In the genomic region with DNA sequence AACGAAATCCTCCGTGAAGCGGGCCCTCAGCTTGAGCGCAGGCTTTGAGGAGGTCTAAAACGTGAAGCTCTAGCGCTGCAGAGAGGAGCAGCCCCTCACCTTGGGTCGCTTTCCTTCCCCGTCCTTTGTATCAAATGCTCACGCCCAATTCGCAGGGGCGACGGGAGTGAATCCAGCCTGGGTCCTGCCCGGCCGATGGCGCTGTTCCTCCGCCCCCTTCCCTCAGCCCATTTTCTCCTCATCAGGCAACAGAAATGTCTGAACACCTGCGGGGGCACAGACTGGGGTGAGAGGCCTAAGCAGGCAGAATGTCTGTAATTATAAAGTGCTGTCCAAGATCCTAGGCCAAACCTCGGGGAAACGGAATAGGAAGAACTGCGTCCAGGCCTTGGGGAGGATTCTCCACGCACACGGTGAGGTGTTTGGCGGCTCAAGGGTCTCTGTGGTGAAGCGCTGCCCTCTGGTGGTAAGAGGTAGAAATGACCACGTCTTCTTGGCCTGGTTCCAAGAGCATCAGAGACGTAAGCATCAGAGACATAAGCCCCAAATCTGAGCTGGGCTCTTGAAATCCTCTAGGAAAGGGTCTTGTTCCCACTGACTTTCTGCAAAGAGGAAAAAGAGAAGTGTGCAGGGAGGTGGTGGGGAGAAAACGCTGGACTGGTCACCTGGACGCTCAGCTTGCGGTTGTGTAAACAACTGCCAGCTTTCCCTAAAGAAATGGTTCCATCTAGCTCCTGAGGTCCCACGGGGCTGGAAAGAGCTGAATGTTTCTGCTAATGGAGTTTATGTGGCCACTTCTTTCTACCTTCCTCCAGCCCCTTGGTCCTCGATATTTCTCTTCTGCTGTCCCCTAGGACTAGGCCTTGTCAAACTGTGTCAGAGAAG, we compare ENCODE assay signal across 1 cellular context.
A peak's percentile ranks its signal among the peaks of the same experiment; 100 is the strongest.
TF ChIP-seq lines count a peak whose summit lies in the region.

No MANE protein-coding gene starts in this region.

TF ChIP-seq in GM12878, 131 proteins besides CTCF, POLR2A, EP300 and RAD21 (continued from another document and continues in another):
- TF ChIP-seq, protein P1, sequence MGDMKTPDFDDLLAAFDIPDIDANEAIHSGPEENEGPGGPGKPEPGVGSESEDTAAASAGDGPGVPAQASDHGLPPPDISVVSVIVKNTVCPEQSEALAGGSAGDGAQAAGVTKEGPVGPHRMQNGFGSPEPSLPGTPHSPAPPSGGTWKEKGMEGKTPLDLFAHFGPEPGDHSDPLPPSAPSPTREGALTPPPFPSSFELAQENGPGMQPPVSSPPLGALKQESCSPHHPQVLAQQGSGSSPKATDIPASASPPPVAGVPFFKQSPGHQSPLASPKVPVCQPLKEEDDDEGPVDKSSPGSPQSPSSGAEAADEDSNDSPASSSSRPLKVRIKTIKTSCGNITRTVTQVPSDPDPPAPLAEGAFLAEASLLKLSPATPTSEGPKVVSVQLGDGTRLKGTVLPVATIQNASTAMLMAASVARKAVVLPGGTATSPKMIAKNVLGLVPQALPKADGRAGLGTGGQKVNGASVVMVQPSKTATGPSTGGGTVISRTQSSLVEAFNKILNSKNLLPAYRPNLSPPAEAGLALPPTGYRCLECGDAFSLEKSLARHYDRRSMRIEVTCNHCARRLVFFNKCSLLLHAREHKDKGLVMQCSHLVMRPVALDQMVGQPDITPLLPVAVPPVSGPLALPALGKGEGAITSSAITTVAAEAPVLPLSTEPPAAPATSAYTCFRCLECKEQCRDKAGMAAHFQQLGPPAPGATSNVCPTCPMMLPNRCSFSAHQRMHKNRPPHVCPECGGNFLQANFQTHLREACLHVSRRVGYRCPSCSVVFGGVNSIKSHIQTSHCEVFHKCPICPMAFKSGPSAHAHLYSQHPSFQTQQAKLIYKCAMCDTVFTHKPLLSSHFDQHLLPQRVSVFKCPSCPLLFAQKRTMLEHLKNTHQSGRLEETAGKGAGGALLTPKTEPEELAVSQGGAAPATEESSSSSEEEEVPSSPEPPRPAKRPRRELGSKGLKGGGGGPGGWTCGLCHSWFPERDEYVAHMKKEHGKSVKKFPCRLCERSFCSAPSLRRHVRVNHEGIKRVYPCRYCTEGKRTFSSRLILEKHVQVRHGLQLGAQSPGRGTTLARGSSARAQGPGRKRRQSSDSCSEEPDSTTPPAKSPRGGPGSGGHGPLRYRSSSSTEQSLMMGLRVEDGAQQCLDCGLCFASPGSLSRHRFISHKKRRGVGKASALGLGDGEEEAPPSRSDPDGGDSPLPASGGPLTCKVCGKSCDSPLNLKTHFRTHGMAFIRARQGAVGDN (IDR thresholded peaks at IDR 0.05) = no peak
- TF ChIP-seq ATF3 (IDR thresholded peaks at IDR 0.05; ENCODE audit: borderline replicate concordance, extremely low read depth, low read depth, low read length) (no peak), SMC3 (IDR thresholded peaks at IDR 0.05; ENCODE audit: borderline replicate concordance, low read length) (peak; percentile 88), RUNX3 (IDR thresholded peaks at IDR 0.05; ENCODE audit: low read length) (peak; percentile 91), DPF2 (IDR thresholded peaks at IDR 0.05) (no peak), ASH2L (IDR thresholded peaks at IDR 0.05; ENCODE audit: borderline replicate concordance, low read depth) (no peak), IRF3 (IDR thresholded peaks at IDR 0.05) (no peak), RAD51 (IDR thresholded peaks at IDR 0.05) (no peak), ELK1 (IDR thresholded peaks at IDR 0.05; ENCODE audit: low read depth, low read length) (no peak), ZNF24 (IDR thresholded peaks at IDR 0.05) (no peak), PAX8 (IDR thresholded peaks at IDR 0.05) (no peak), FOXK2 (IDR thresholded peaks at IDR 0.05) (no peak), POLR2AphosphoS2 (IDR thresholded peaks at IDR 0.05; ENCODE audit: low read depth, low read length) (no peak), EED (IDR thresholded peaks at IDR 0.05; ENCODE audit: low read depth) (no peak), KDM1A (IDR thresholded peaks at IDR 0.05; ENCODE audit: borderline replicate concordance) (no peak), SREBF2 (IDR thresholded peaks at IDR 0.05; ENCODE audit: low read length) (no peak), ETV6 (conservative IDR thresholded peaks at IDR 0.05 in 1 of 2, IDR thresholded peaks at IDR 0.05 in 1 of 2; ENCODE audit: borderline replicate concordance in 1 of 2, low read depth in 1 of 2) (no peak), SMAD1 (IDR thresholded peaks at IDR 0.05; ENCODE audit: low read depth, partially characterized antibody) (peak; percentile 93), IRF5 (IDR thresholded peaks at IDR 0.05; ENCODE audit: borderline replicate concordance) (no peak), REST (IDR thresholded peaks at IDR 0.05; ENCODE audit: low read depth, low read length) (no peak), SP1 (IDR thresholded peaks at IDR 0.05; ENCODE audit: low read depth, low read length) (no peak)
- TF ChIP-seq, protein P2, sequence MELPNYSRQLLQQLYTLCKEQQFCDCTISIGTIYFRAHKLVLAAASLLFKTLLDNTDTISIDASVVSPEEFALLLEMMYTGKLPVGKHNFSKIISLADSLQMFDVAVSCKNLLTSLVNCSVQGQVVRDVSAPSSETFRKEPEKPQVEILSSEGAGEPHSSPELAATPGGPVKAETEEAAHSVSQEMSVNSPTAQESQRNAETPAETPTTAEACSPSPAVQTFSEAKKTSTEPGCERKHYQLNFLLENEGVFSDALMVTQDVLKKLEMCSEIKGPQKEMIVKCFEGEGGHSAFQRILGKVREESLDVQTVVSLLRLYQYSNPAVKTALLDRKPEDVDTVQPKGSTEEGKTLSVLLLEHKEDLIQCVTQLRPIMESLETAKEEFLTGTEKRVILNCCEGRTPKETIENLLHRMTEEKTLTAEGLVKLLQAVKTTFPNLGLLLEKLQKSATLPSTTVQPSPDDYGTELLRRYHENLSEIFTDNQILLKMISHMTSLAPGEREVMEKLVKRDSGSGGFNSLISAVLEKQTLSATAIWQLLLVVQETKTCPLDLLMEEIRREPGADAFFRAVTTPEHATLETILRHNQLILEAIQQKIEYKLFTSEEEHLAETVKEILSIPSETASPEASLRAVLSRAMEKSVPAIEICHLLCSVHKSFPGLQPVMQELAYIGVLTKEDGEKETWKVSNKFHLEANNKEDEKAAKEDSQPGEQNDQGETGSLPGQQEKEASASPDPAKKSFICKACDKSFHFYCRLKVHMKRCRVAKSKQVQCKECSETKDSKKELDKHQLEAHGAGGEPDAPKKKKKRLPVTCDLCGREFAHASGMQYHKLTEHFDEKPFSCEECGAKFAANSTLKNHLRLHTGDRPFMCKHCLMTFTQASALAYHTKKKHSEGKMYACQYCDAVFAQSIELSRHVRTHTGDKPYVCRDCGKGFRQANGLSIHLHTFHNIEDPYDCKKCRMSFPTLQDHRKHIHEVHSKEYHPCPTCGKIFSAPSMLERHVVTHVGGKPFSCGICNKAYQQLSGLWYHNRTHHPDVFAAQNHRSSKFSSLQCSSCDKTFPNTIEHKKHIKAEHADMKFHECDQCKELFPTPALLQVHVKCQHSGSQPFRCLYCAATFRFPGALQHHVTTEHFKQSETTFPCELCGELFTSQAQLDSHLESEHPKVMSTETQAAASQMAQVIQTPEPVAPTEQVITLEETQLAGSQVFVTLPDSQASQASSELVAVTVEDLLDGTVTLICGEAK (IDR thresholded peaks at IDR 0.05; ENCODE audit: borderline replicate concordance) = no peak
- TF ChIP-seq, protein P3, sequence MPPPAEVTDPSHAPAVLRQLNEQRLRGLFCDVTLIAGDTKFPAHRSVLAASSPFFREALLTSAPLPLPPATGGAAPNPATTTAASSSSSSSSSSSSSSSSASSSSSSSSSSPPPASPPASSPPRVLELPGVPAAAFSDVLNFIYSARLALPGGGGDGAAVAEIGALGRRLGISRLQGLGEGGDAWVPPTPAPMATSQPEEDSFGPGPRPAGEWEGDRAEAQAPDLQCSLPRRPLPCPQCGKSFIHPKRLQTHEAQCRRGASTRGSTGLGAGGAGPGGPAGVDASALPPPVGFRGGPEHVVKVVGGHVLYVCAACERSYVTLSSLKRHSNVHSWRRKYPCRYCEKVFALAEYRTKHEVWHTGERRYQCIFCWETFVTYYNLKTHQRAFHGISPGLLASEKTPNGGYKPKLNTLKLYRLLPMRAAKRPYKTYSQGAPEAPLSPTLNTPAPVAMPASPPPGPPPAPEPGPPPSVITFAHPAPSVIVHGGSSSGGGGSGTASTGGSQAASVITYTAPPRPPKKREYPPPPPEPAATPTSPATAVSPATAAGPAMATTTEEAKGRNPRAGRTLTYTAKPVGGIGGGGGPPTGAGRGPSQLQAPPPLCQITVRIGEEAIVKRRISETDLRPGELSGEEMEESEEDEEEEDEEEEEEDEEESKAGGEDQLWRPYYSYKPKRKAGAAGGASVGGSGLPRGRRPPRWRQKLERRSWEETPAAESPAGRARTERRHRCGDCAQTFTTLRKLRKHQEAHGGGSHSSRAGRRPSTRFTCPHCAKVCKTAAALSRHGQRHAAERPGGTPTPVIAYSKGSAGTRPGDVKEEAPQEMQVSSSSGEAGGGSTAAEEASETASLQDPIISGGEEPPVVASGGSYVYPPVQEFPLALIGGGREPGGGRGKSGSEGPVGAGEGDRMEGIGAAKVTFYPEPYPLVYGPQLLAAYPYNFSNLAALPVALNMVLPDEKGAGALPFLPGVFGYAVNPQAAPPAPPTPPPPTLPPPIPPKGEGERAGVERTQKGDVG (CRISPR knock-in tag; IDR thresholded peaks at IDR 0.05) = no peak
